In the genomic region with DNA sequence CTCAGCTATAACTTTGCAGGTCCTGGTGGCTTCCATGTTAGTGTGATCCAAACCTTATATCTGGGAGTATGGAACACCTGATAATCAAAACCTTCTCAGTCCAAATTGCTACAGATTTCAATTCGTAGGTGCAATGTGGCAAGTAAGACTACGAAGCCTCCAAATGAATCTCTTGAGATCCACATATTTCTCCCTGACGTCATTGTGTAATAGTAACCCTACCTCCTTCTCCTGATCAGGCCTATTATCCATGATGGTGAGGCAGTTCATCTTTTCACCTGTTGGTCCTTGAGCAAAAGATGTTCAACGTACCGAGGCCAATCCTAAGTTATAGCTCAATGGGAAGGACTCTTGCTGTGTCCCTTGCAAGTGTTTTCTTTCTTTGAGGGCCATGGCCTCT, we compare ENCODE assay signal across 25 cellular contexts.
"Had no signal": no experiment of that assay in that cellular context is flagged by ENCODE, and none has a peak within 500 bp of the region (broad histone marks: within the 10 kb centered on the region; RNA-seq: fewer than 3 reads in every experiment).

No MANE protein-coding gene starts in this region.

- DNase-seq: colonic mucosa; cortex of kidney; effector CD8-positive, alpha-beta T cell; effector memory CD8-positive, alpha-beta T cell; endodermal cell; erythroblast; esophagus squamous epithelium; foreskin melanocyte; gastrocnemius medialis; heart left ventricle; hippocampal formation; left cardiac atrium; left lung; left ventricle myocardium superior; lower lobe of right lung; mesenchymal stem cell; mucosa of descending colon; naive B cell had no signal

- H3K4me1 ChIP-seq: colonic mucosa, gastrocnemius medialis, heart left ventricle, left lung, lower lobe of right lung had no signal

- H3K9me3 ChIP-seq: colonic mucosa, esophagus squamous epithelium, gastrocnemius medialis, lower lobe of right lung, mucosa of descending colon had no signal

- H3K4me3 ChIP-seq: colonic mucosa, esophagus squamous epithelium, gastrocnemius medialis, heart left ventricle, left lung, lower lobe of right lung, mucosa of descending colon had no signal

- H3K27me3 Mint-ChIP-seq: dendritic cell treated with granulocyte-macrophage colony-stimulating factor and Interleukin-4, amounts not matched to agents 40 ng/mL and 50 ng/mL, for 4 days; effector memory CD8-positive, alpha-beta T cell; naive B cell had no signal

- H3K27ac Mint-ChIP-seq: dendritic cell treated with granulocyte-macrophage colony-stimulating factor and Interleukin-4, amounts not matched to agents 40 ng/mL and 50 ng/mL, for 4 days; effector memory CD8-positive, alpha-beta T cell; endodermal cell; mesothelial cell of epicardium; naive B cell had no signal

- H3K9me3 Mint-ChIP-seq: endodermal cell had no signal

- H3K36me3 Mint-ChIP-seq: mesothelial cell of epicardium, naive B cell had no signal

- H3K4me3 Mint-ChIP-seq: dendritic cell treated with granulocyte-macrophage colony-stimulating factor and Interleukin-4, amounts not matched to agents 40 ng/mL and 50 ng/mL, for 4 days; effector memory CD8-positive, alpha-beta T cell; endodermal cell; mesothelial cell of epicardium; naive B cell had no signal

- H3K27ac ChIP-seq: colonic mucosa, epithelial cell of prostate, gastrocnemius medialis, heart left ventricle, left lung, lower lobe of right lung had no signal

- H3K27me3 ChIP-seq: colonic mucosa, esophagus squamous epithelium, gastrocnemius medialis, heart left ventricle, left lung had no signal

- H3K4me1 Mint-ChIP-seq: endodermal cell, naive B cell had no signal

- H3K36me3 ChIP-seq: colonic mucosa, esophagus squamous epithelium, gastrocnemius medialis, heart left ventricle, left lung, lower lobe of right lung had no signal

- ATAC-seq: effector memory CD8-positive, alpha-beta T cell; esophagus mucosa; gastrocnemius medialis; heart left ventricle; left cardiac atrium; left lung; left ventricle myocardium superior; lower lobe of right lung; mucosa of descending colon had no signal

- FAIRE-seq: endometrium, islet of Langerhans, keratinocyte had no signal
